In genomic region chr1:207191061-207191460, GRCh38 we compare ENCODE assay signal across 25 cellular contexts.
"Had no signal": no experiment of that assay in that cellular context is flagged by ENCODE, and none has a peak within 500 bp of the region (broad histone marks: within the 10 kb centered on the region; RNA-seq: fewer than 3 reads in every experiment).

No MANE protein-coding gene starts in this region.

- H3K36me3 ChIP-seq: gastrocnemius medialis, lower lobe of right lung, prostate gland, right atrium auricular region, stomach, thyroid gland, vagina had no signal

- H3K27ac Mint-ChIP-seq: endodermal cell; naive thymus-derived CD8-positive, alpha-beta T cell; nephron progenitor cell had no signal

- H3K27me3 ChIP-seq: gastrocnemius medialis, right atrium auricular region, stomach, thyroid gland, vagina had no signal

- ATAC-seq: esophagus mucosa; gastrocnemius medialis; left ventricle myocardium superior; lower lobe of right lung; naive thymus-derived CD8-positive, alpha-beta T cell; sciatic nerve had no signal

- H3K27ac ChIP-seq: epithelial cell of prostate, gastrocnemius medialis, lower lobe of right lung, prostate gland, right atrium auricular region, stomach, thyroid gland, vagina had no signal

- H3K4me2 ChIP-seq: smooth muscle cell had no signal

- H3K4me1 ChIP-seq: gastrocnemius medialis, prostate gland, right atrium auricular region, stomach, thyroid gland, vagina had no signal

- H3K4me1 Mint-ChIP-seq: endodermal cell, nephron progenitor cell had no signal

- H3K4me3 ChIP-seq: gastrocnemius medialis, lower lobe of right lung, prostate gland, right atrium auricular region, smooth muscle cell, stomach, thyroid gland, vagina had no signal

- H3K4me3 Mint-ChIP-seq: endodermal cell; naive thymus-derived CD8-positive, alpha-beta T cell; nephron progenitor cell had no signal

- H3K9me3 ChIP-seq: gastrocnemius medialis, lower lobe of right lung, prostate gland, right atrium auricular region, stomach, thyroid gland, vagina had no signal

- DNase-seq: effector CD8-positive, alpha-beta T cell; endodermal cell; foreskin fibroblast; gastrocnemius medialis; head of caudate nucleus; left ventricle myocardium superior; lower lobe of right lung; naive thymus-derived CD8-positive, alpha-beta T cell; nephron progenitor cell; nucleus accumbens; stimulated activated CD4-positive, alpha-beta T cell treated with anti-CD3 and anti-CD28 coated beads, Interleukin-12 subunit alpha, Interleukin-12 subunit beta, amount 100 ng/mL, for 4 hours; stimulated activated CD4-positive, alpha-beta T cell treated with anti-CD3 and anti-CD28 coated beads, Interleukin-1b, Interleukin-23, amount 100 ng/mL, for 48 hours; stimulated activated CD4-positive, alpha-beta T cell treated with anti-CD3 and anti-CD28 coated beads, Interleukin-4, amount 100 ng/mL, for 1 hour; stimulated activated CD8-positive, alpha-beta memory T cell treated with anti-CD3 and anti-CD28 coated beads, Interleukin-4, amount 100 ng/mL, for 48 hours; stimulated activated naive CD4-positive, alpha-beta T cell treated with Interleukin-2 at 50 U/mL for 16 hours; stomach; thyroid gland; trophoblast cell had no signal
